Comparison of ENCODE assay signal across 13 cellular contexts in genomic region chr9:87290241-87290700, GRCh38.
A peak's percentile ranks its signal among the peaks of the same experiment; 100 is the strongest.
DNase-seq lines count a peak whose midpoint lies in the region; ATAC-seq, FAIRE-seq and TF ChIP-seq lines count a peak whose summit lies in the region.
"Had no signal": no experiment of that assay in that cellular context is flagged by ENCODE, and none has a peak within 500 bp of the region (broad histone marks: within the 10 kb centered on the region; RNA-seq: fewer than 3 reads in every experiment).

No MANE protein-coding gene starts in this region.

- H3K36me3 ChIP-seq in HEK293 (ENCODE audit: control insufficient read depth in 2 of 2, insufficient read depth in 1 of 2, low read length in 2 of 2), result no peaks in the 10 kb centered on the region
- no peaks in the 10 kb centered on the region for H3K36me3 ChIP-seq in astrocyte (ENCODE audit: insufficient read depth, low read length)
- H3K36me3 ChIP-seq in kidney epithelial cell (ENCODE audit: control insufficient read depth, insufficient read depth, low read length), result no peaks in the 10 kb centered on the region

- no peaks in the 10 kb centered on the region for H3K27me3 Mint-ChIP-seq in astrocyte (ENCODE audit: low read depth, unreplicated experiment)

- no peaks in the 10 kb centered on the region for H3K27me3 ChIP-seq in astrocyte (ENCODE audit: insufficient read depth, low read length)
- H3K27me3 ChIP-seq in kidney epithelial cell (ENCODE audit: control insufficient read depth, insufficient read depth, low read length), result no peaks in the 10 kb centered on the region

- FAIRE-seq in A549 (lab: Jason Lieb, UNC) (no peak), astrocyte (lab: Jason Lieb, UNC) (peak; percentile 87)

- H3K36me3 Mint-ChIP-seq in astrocyte (ENCODE audit: low read depth, unreplicated experiment), result no peaks in the 10 kb centered on the region

- TF ChIP-seq CTCF in A549 (IDR thresholded peaks at IDR 0.05) (no peak), HEK293 (tag by site-specific recombination; IDR thresholded peaks at IDR 0.05) (no peak), astrocyte (IDR thresholded peaks at IDR 0.05; ENCODE audit: insufficient read depth, low read depth, low read length) (peak; percentile 24), kidney epithelial cell (IDR thresholded peaks at IDR 0.05; ENCODE audit: insufficient read depth, low read length, poor library complexity, severe bottlenecking) (peak; percentile 15)

- DNase-seq in A549 (ENCODE audit: low read depth in 1 of 2, low spot score in 1 of 2) (no peak), astrocyte (ENCODE audit: low read depth) (no peak), kidney epithelial cell (ENCODE audit: low read depth) (no peak), NCI-H774 (lab: John Stamatoyannopoulos, UW) (no peak), NCI-H1105 (lab: John Stamatoyannopoulos, UW) (no peak)
- DNase-seq: activated naive CD8-positive, alpha-beta T cell treated with anti-CD3 and anti-CD28 coated beads, Interleukin-2, amount 50 U/mL, for 24 hours; NCI-H1417 treated with DMSO at 0.1 percent for 48 hours; stimulated activated CD4-positive, alpha-beta T cell treated with anti-CD3 and anti-CD28 coated beads, Interleukin-1b, Interleukin-23, amount 100 ng/mL, for 48 hours; stimulated activated naive CD4-positive, alpha-beta T cell treated with Interleukin-2 at 50 U/mL for 16 hours had no signal

- H3K4me2 ChIP-seq in A549 (no peak overlapping the region), astrocyte (ENCODE audit: low read length) (peak overlapping the region; percentile 62)

- no peak overlapping the region for H3K4me3 Mint-ChIP-seq in astrocyte (ENCODE audit: unreplicated experiment)
- H3K4me3 Mint-ChIP-seq: activated naive CD8-positive, alpha-beta T cell treated with anti-CD3 and anti-CD28 coated beads, Interleukin-2, amount 50 U/mL, for 24 hours; T-helper 2 cell treated with Interferon-gamma antibody and Interleukin-4, amounts not matched to agents 5 μg/mL and 100 μg/mL, for 36 hours had no signal

- TF ChIP-seq RAD21 in A549 (conservative IDR thresholded peaks at IDR 0.05 in 1 of 2, IDR thresholded peaks at IDR 0.05 in 1 of 2), result peak in 1 of 2 experiments; percentile 8; a peak in 1 of 5 replicates

- POLR2A ChIA-PET in A549 (lab: Yijun Ruan, JAX), result no interaction called here
- POLR2A ChIA-PET in HEK293 (lab: Yijun Ruan, JAX), result no interaction called here

- H3K4me3 ChIP-seq in A549 (no peak overlapping the region), HEK293 (ENCODE audit: low read depth, low read length) (no peak overlapping the region), astrocyte (ENCODE audit: insufficient read depth, low read depth, low read length) (peak overlapping the region; percentile 29), kidney epithelial cell (ENCODE audit: low read depth, low read length) (no peak overlapping the region)

- H3K27ac Mint-ChIP-seq in astrocyte (ENCODE audit: unreplicated experiment), result peak overlapping the region; percentile 3
- H3K27ac Mint-ChIP-seq: activated naive CD8-positive, alpha-beta T cell treated with anti-CD3 and anti-CD28 coated beads, Interleukin-2, amount 50 U/mL, for 24 hours; T-helper 2 cell treated with Interferon-gamma antibody and Interleukin-4, amounts not matched to agents 5 μg/mL and 100 μg/mL, for 36 hours had no signal

- H3K4me1 Mint-ChIP-seq in astrocyte (ENCODE audit: low read depth, unreplicated experiment), result peaks cover 17% of the 10 kb centered on the region
- H3K4me1 Mint-ChIP-seq: activated naive CD8-positive, alpha-beta T cell treated with anti-CD3 and anti-CD28 coated beads, Interleukin-2, amount 50 U/mL, for 24 hours had no signal

- WGBS in A549 (ENCODE audit: missing lambda C conversion rate), result 6% methylated on average over 2 of the region's 2 CpGs

- ATAC-seq in A549 (peak; percentile 59 to 82; a peak in 4 of 6 replicates), HG02759 (IDR thresholded peaks at IDR 0.05; ENCODE audit: unreplicated experiment) (no peak), GM18868 (IDR thresholded peaks at IDR 0.05; ENCODE audit: unreplicated experiment) (no peak)
- ATAC-seq: activated naive CD8-positive, alpha-beta T cell treated with anti-CD3 and anti-CD28 coated beads, Interleukin-2, amount 50 U/mL, for 24 hours had no signal

- H3K27ac ChIP-seq in A549, result no peak overlapping the region
- no peak overlapping the region for H3K27ac ChIP-seq in HEK293 (ENCODE audit: extremely low read depth, low read depth, low read length)
- H3K27ac ChIP-seq in astrocyte (ENCODE audit: low read depth, low read length), result peak overlapping the region; percentile 32

- TF ChIP-seq EP300 in A549 (IDR thresholded peaks at IDR 0.05), result no peak

- H3K4me1 ChIP-seq in A549 (no peaks in the 10 kb centered on the region), HEK293 (ENCODE audit: control insufficient read depth, insufficient read depth, low read length) (peaks cover 6% of the 10 kb centered on the region; the same call in 1 of the 2 replicates), astrocyte (ENCODE audit: insufficient read depth, low read length) (peaks cover 8% of the 10 kb centered on the region)

- H3K9ac ChIP-seq in astrocyte (ENCODE audit: low read length), result no peak overlapping the region

- TF ChIP-seq POLR2A in A549 (IDR thresholded peaks at IDR 0.05; ENCODE audit: low read length), result no peak

- peaks cover 2% of the 10 kb centered on the region for H3K9me3 Mint-ChIP-seq in astrocyte (ENCODE audit: unreplicated experiment)
- H3K9me3 Mint-ChIP-seq: T-helper 2 cell treated with Interferon-gamma antibody and Interleukin-4, amounts not matched to agents 5 μg/mL and 100 μg/mL, for 36 hours had no signal

- H3K9me3 ChIP-seq in A549, result 0 out of 3 replicates have a peak, but pooled peaks cover 3% of the 10 kb centered on the region
- H3K9me3 ChIP-seq in HEK293 (ENCODE audit: control insufficient read depth, insufficient read depth, low read depth, low read length), result no peaks in the 10 kb centered on the region
- H3K9me3 ChIP-seq in astrocyte (ENCODE audit: insufficient read depth, low read depth, low read length), result no peaks in the 10 kb centered on the region

- CTCF ChIA-PET in A549 (lab: Yijun Ruan, JAX) (interaction anchor here (0.6 to 1.0 kb wide), 5 partner anchors 14 to 802 kb away, joined by 3 to 5 read pairs (median 3); no protein-coding TSS in a partner anchor), HEK293 (lab: Yijun Ruan, JAX) (interaction anchor here (1.5 kb wide), 1 partner anchor 9 kb away, joined by 3 read pairs; no protein-coding TSS in a partner anchor)

- H2AFZ ChIP-seq in astrocyte (ENCODE audit: low read depth, low read length), result no peak overlapping the region

- no peaks in the 10 kb centered on the region for H4K20me1 ChIP-seq in astrocyte (ENCODE audit: insufficient read depth, low read length)

- H3K79me2 ChIP-seq in astrocyte (ENCODE audit: insufficient read depth, low read length), result no peaks in the 10 kb centered on the region

TF ChIP-seq in A549, 52 proteins besides CTCF, POLR2A, EP300 and RAD21:
- no peak for TF ChIP-seq FOSL2 (IDR thresholded peaks at IDR 0.05)
- no peak for TF ChIP-seq FOSL2 (CRISPR knock-in tag; IDR thresholded peaks at IDR 0.05)
- TF ChIP-seq, protein P1, sequence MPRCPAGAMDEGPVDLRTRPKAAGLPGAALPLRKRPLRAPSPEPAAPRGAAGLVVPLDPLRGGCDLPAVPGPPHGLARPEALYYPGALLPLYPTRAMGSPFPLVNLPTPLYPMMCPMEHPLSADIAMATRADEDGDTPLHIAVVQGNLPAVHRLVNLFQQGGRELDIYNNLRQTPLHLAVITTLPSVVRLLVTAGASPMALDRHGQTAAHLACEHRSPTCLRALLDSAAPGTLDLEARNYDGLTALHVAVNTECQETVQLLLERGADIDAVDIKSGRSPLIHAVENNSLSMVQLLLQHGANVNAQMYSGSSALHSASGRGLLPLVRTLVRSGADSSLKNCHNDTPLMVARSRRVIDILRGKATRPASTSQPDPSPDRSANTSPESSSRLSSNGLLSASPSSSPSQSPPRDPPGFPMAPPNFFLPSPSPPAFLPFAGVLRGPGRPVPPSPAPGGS (IDR thresholded peaks at IDR 0.05), result no peak
- no peak for TF ChIP-seq FOXS1 (CRISPR knock-in tag; IDR thresholded peaks at IDR 0.05)
TF ChIP-seq in A549: peak in this region for 0.

TF ChIP-seq in HEK293, 187 proteins besides CTCF, POLR2A, EP300 and RAD21:
- no peak for TF ChIP-seq ZNF449 (tag by site-specific recombination; IDR thresholded peaks at IDR 0.05)
- 0 out of 2 replicates have a peak, but pooled peaks have one; percentile 14 for TF ChIP-seq ZFHX2 (tag by site-specific recombination; conservative IDR thresholded peaks at IDR 0.05)

Comparison
In these comparisons a context has a peak if more than half of its experiments do, and no peak if none do; other contexts are left out.
1. ATAC-seq: peak in A549 (2 of 2); none in HG02759 (single experiment) and GM18868 (single experiment).
2. CTCF ChIP-seq: peak in astrocyte (single experiment) and kidney epithelial cell (single experiment); none in A549 (single experiment) and HEK293 (single experiment).